11 cellular contexts compared by ENCODE assay signal in genomic region chr16:9102379-9102778, GRCh38. TPM values are rescaled to one million over a fixed set of nuclear protein-coding genes. Genes with fewer than 3 reads are reported as not detected.
DNase-seq lines count a peak whose midpoint lies in the region; ATAC-seq, FAIRE-seq and TF ChIP-seq lines count a peak whose summit lies in the region.
"Had no signal": no experiment of that assay in that cellular context is flagged by ENCODE, and none has a peak within 500 bp of the region (broad histone marks: within the 10 kb centered on the region; RNA-seq: fewer than 3 reads in every experiment).

No MANE protein-coding gene starts in this region.

- no peaks in the 10 kb centered on the region for H3K27me3 Mint-ChIP-seq in activated CD8-positive, alpha-beta T cell treated with anti-CD3 and anti-CD28 coated beads, Interleukin-2, amount 10 ng/mL, durations not matched to agents 7 days and 5 days (ENCODE audit: low read depth)

- no peak for TF ChIP-seq POLR2A in GM12891 (IDR thresholded peaks at IDR 0.05; ENCODE audit: low read depth, low read length)

- POLR2A ChIA-PET in AG04449 (lab: Yijun Ruan, JAX) (interaction anchor here (0.6 to 4.6 kb wide), 5 partner anchors 8 to 94 kb away, joined by 3 to 32 read pairs (median 4); partner anchors contain the start of gene HAPSTR1), HEK293 (lab: Yijun Ruan, JAX) (interaction anchor here (0.5 to 0.9 kb wide), 3 partner anchors 9 to 246 kb away, joined by 3 to 5 read pairs (median 4); partner anchors contain the start of gene HAPSTR1)
- POLR2A ChIA-PET in activated CD8-positive, alpha-beta T cell treated with anti-CD3 and anti-CD28 coated beads, Interleukin-2, amount 10 ng/mL, durations not matched to agents 7 days and 5 days (lab: Charles Lee), result interaction anchor here (1.8 to 4.8 kb wide), 2 partner anchors 10 to 24 kb away, joined by 9 to 47 read pairs; partner anchors contain the start of gene HAPSTR1

- H3K4me3 Mint-ChIP-seq in activated CD8-positive, alpha-beta T cell treated with anti-CD3 and anti-CD28 coated beads, Interleukin-2, amount 10 ng/mL, durations not matched to agents 7 days and 5 days, result peak overlapping the region; percentile 62

- CTCF ChIA-PET in AG04449 (lab: Yijun Ruan, JAX) (interaction anchor here (0.6 to 2.0 kb wide), 6 partner anchors 8 to 222 kb away, joined by 3 to 5 read pairs (median 3); no protein-coding TSS in a partner anchor), HEK293 (lab: Yijun Ruan, JAX) (interaction anchor here (0.7 to 1.7 kb wide), 2 partner anchors 9 to 93 kb away, joined by 4 to 5 read pairs; no protein-coding TSS in a partner anchor)
- CTCF ChIA-PET in activated CD8-positive, alpha-beta T cell treated with anti-CD3 and anti-CD28 coated beads, Interleukin-2, amount 10 ng/mL, durations not matched to agents 7 days and 5 days (lab: Charles Lee), result interaction anchor here (1.1 to 3.4 kb wide), 12 partner anchors 9 to 167 kb away, joined by 3 to 18 read pairs (median 5); partner anchors contain the start of gene HAPSTR1

- peaks cover 91% of the 10 kb centered on the region for H3K4me1 Mint-ChIP-seq in activated CD8-positive, alpha-beta T cell treated with anti-CD3 and anti-CD28 coated beads, Interleukin-2, amount 10 ng/mL, durations not matched to agents 7 days and 5 days (ENCODE audit: low read depth)

- peaks cover 86% of the 10 kb centered on the region for H3K36me3 Mint-ChIP-seq in activated CD8-positive, alpha-beta T cell treated with anti-CD3 and anti-CD28 coated beads, Interleukin-2, amount 10 ng/mL, durations not matched to agents 7 days and 5 days (ENCODE audit: low read depth)

- H3K27ac ChIP-seq in HEK293 (ENCODE audit: extremely low read depth, low read depth, low read length), result no peak overlapping the region

- peaks cover 40 to 99% of the 10 kb centered on the region in 2 experiments for H3K36me3 ChIP-seq in HEK293 (ENCODE audit: control insufficient read depth in 2 of 2, insufficient read depth in 1 of 2, low read length in 2 of 2)

- no peak for ATAC-seq in activated CD8-positive, alpha-beta T cell treated with anti-CD3 and anti-CD28 coated beads, Interleukin-2, amount 10 ng/mL, durations not matched to agents 7 days and 5 days
- ATAC-seq: Right ventricle myocardium inferior had no signal

- peaks cover 5% of the 10 kb centered on the region; the same call in 1 of the 2 replicates for H3K4me1 ChIP-seq in HEK293 (ENCODE audit: control insufficient read depth, insufficient read depth, low read length)

- H3K4me3 ChIP-seq in AG04449 (ENCODE audit: low read depth, low read length) (no peak overlapping the region), HEK293 (ENCODE audit: low read depth, low read length) (no peak overlapping the region)

- H3K9me3 ChIP-seq in HEK293 (ENCODE audit: control insufficient read depth, insufficient read depth, low read depth, low read length), result no peaks in the 10 kb centered on the region

- TF ChIP-seq CTCF in AG04449 (IDR thresholded peaks at IDR 0.05; ENCODE audit: insufficient read depth, low read length, missing control alignments) (no peak), HEK293 (tag by site-specific recombination; IDR thresholded peaks at IDR 0.05) (no peak)

- no peaks in the 10 kb centered on the region for H3K9me3 Mint-ChIP-seq in activated CD8-positive, alpha-beta T cell treated with anti-CD3 and anti-CD28 coated beads, Interleukin-2, amount 10 ng/mL, durations not matched to agents 7 days and 5 days (ENCODE audit: insufficient read depth)

- FAIRE-seq in GM12891 (lab: Jason Lieb, UNC), result no peak

- DNase-seq in AG04449 (ENCODE audit: low read depth, low spot score), result peak; percentile 83
- no peak for DNase-seq in activated CD8-positive, alpha-beta T cell treated with anti-CD3 and anti-CD28 coated beads, Interleukin-2, amount 10 ng/mL, durations not matched to agents 7 days and 5 days
- peak; percentile 68 for DNase-seq in hepatic stellate cell (ENCODE audit: low spot score)
- DNase-seq in NCI-H82 (lab: John Stamatoyannopoulos, UW), result no peak
- DNase-seq in NCI-H2081 (lab: John Stamatoyannopoulos, UW), result no peak
- no peak for DNase-seq in stimulated activated CD4-positive, alpha-beta T cell treated with anti-CD3 and anti-CD28 coated beads, Interleukin-4, amount 100 ng/mL, for 4 hours
- no peak for DNase-seq in GM12891 (ENCODE audit: insufficient read length, low spot score)
- DNase-seq: aorta, KG1 had no signal

- H3K27ac Mint-ChIP-seq in activated CD8-positive, alpha-beta T cell treated with anti-CD3 and anti-CD28 coated beads, Interleukin-2, amount 10 ng/mL, durations not matched to agents 7 days and 5 days, result peak overlapping the region; percentile 66

TF ChIP-seq in HEK293, 187 proteins besides CTCF, POLR2A, EP300 and RAD21:
- TF ChIP-seq SCRT1 (tag by site-specific recombination; IDR thresholded peaks at IDR 0.05; ENCODE audit: borderline replicate concordance) (no peak), SCRT2 (tag by site-specific recombination; IDR thresholded peaks at IDR 0.05) (0 out of 2 replicates have a peak, but pooled peaks have one; percentile 48)

TF ChIP-seq in GM12891, 5 proteins besides CTCF, POLR2A, EP300 and RAD21:
- TF ChIP-seq PAX5 (IDR thresholded peaks at IDR 0.05; ENCODE audit: insufficient read depth, low read length, severe bottlenecking) (no peak), SPI1 (IDR thresholded peaks at IDR 0.05; ENCODE audit: low read depth, low read length) (no peak), POU2F2 (IDR thresholded peaks at IDR 0.05; ENCODE audit: low read depth, low read length) (no peak), TAF1 (IDR thresholded peaks at IDR 0.05; ENCODE audit: low read depth, low read length) (no peak), POLR2AphosphoS5 (IDR thresholded peaks at IDR 0.05; ENCODE audit: low read depth, low read length) (no peak)
TF ChIP-seq in GM12891: peak in this region for 0.

RNA-seq across cellular contexts. Expression of gene HAPSTR1, which starts 10.9 kb away (rescaled TPM):
- total RNA-seq in activated CD8-positive, alpha-beta T cell treated with anti-CD3 and anti-CD28 coated beads, Interleukin-2, amount 10 ng/mL, durations not matched to agents 7 days and 5 days, result 10 to 100 TPM; 55.8 to 60.4 TPM
- polyA plus RNA-seq in GM12891 (2012; ENCODE audit: low read depth, missing spikeins), result 14.5 TPM

Comparison
In these comparisons a context has a peak if more than half of its experiments do, and no peak if none do; other contexts are left out.
1. DNase-seq: peak in AG04449 (single experiment) and hepatic stellate cell (single experiment); none in activated CD8-positive, alpha-beta T cell treated with anti-CD3 and anti-CD28 coated beads, Interleukin-2, amount 10 ng/mL, durations not matched to agents 7 days and 5 days (single experiment), NCI-H82 (single experiment), NCI-H2081 (0 of 2), stimulated activated CD4-positive, alpha-beta T cell treated with anti-CD3 and anti-CD28 coated beads, Interleukin-4, amount 100 ng/mL, for 4 hours (0 of 2) and GM12891 (single experiment).